Comparison of ENCODE assay signal across 15 cellular contexts in genomic region chr5:82272957-82273356, GRCh38. TPM values are rescaled to one million over a fixed set of nuclear protein-coding genes. Genes with fewer than 3 reads are reported as not detected.
DNase-seq lines count a peak whose midpoint lies in the region; ATAC-seq and TF ChIP-seq lines count a peak whose summit lies in the region.
"Had no signal": no experiment of that assay in that cellular context is flagged by ENCODE, and none has a peak within 500 bp of the region (broad histone marks: within the 10 kb centered on the region; RNA-seq: fewer than 3 reads in every experiment).

No MANE protein-coding gene starts in this region.

- POLR2A ChIA-PET in activated CD4-positive, alpha-beta memory T cell treated with anti-CD3 and anti-CD28 coated beads for 36 hours (lab: Charles Lee): interaction anchor here (1.8 kb wide), 1 partner anchor 522 kb away, joined by 4 read pairs; the partner anchor contains the start of gene SSBP2
- POLR2A ChIA-PET in activated CD4-positive, alpha-beta memory T cell treated with anti-CD3 and anti-CD28 coated beads, Interleukin-2, amount 10 ng/mL, durations not matched to agents 7 days and 5 days (lab: Charles Lee): no interaction called here
- POLR2A ChIA-PET in activated B cell treated with CpG ODN at 0.5 μM for 24 hours (lab: Charles Lee): interaction anchor here (1.1 kb wide), 1 partner anchor 15 kb away, joined by 3 read pairs; no protein-coding TSS in a partner anchor

- H3K4me3 Mint-ChIP-seq in activated CD4-positive, alpha-beta memory T cell treated with anti-CD3 and anti-CD28 coated beads for 36 hours: no peak overlapping the region
- no peak overlapping the region for H3K4me3 Mint-ChIP-seq in activated CD4-positive, alpha-beta memory T cell treated with anti-CD3 and anti-CD28 coated beads, Interleukin-2, amount 10 ng/mL, durations not matched to agents 7 days and 5 days
- H3K4me3 Mint-ChIP-seq in activated B cell treated with CpG ODN at 0.5 μM for 24 hours (no peak overlapping the region), osteocyte (ENCODE audit: unreplicated experiment) (no peak overlapping the region)

- peaks cover 72% of the 10 kb centered on the region for H3K36me3 Mint-ChIP-seq in activated CD4-positive, alpha-beta memory T cell treated with anti-CD3 and anti-CD28 coated beads for 36 hours
- H3K36me3 Mint-ChIP-seq in activated CD4-positive, alpha-beta memory T cell treated with anti-CD3 and anti-CD28 coated beads, Interleukin-2, amount 10 ng/mL, durations not matched to agents 7 days and 5 days (ENCODE audit: low read depth): peaks cover 61% of the 10 kb centered on the region
- H3K36me3 Mint-ChIP-seq in activated B cell treated with CpG ODN at 0.5 μM for 24 hours (ENCODE audit: low read depth) (peaks cover 78% of the 10 kb centered on the region), osteocyte (ENCODE audit: unreplicated experiment) (peaks cover 50% of the 10 kb centered on the region)

- H3K27ac Mint-ChIP-seq in activated CD4-positive, alpha-beta memory T cell treated with anti-CD3 and anti-CD28 coated beads for 36 hours: peak overlapping the region; percentile 38
- H3K27ac Mint-ChIP-seq in activated CD4-positive, alpha-beta memory T cell treated with anti-CD3 and anti-CD28 coated beads, Interleukin-2, amount 10 ng/mL, durations not matched to agents 7 days and 5 days: no peak overlapping the region
- H3K27ac Mint-ChIP-seq in activated B cell treated with CpG ODN at 0.5 μM for 24 hours (peak overlapping the region; percentile 77), osteocyte (ENCODE audit: unreplicated experiment) (peak overlapping the region; percentile 55)

- no peak overlapping the region for H3K9ac ChIP-seq in GM23248

- TF ChIP-seq POLR2A in GM18951 (IDR thresholded peaks at IDR 0.05; ENCODE audit: extremely low read depth, insufficient read depth, insufficient read length): peak; percentile 11

- peaks cover 41% of the 10 kb centered on the region for H3K79me2 ChIP-seq in GM23248 (ENCODE audit: insufficient read depth)

- no peaks in the 10 kb centered on the region for H3K27me3 ChIP-seq in GM23248 (replicated peaks; ENCODE audit: insufficient read depth)
- H3K27me3 ChIP-seq: heart right ventricle, left lung had no signal

- peaks cover 25% of the 10 kb centered on the region for H3K36me3 ChIP-seq in GM23248 (ENCODE audit: low read depth)

- H4K20me1 ChIP-seq in GM23248 (ENCODE audit: insufficient read depth): no peaks in the 10 kb centered on the region

- WGBS in GM23248 (ENCODE audit: low coverage in 1 of 2, low lambda C conversion rate in 2 of 2, missing lambda C conversion rate in 2 of 2), 2 experiments: 90 to 92% methylated on average over 15 to 17 of the region's 17 CpGs

- H3K4me1 ChIP-seq in GM23248 (ENCODE audit: insufficient read depth): peaks cover 14% of the 10 kb centered on the region

- H3K27ac ChIP-seq in GM23248: no peak overlapping the region
- H3K27ac ChIP-seq: heart right ventricle, left lung, skin epidermis had no signal

- intact Hi-C loops in activated CD4-positive, alpha-beta memory T cell treated with anti-CD3 and anti-CD28 coated beads for 36 hours (cut with micrococcal nuclease): loop anchor here (5.0 kb wide), 1 partner anchor 1516 kb away; no protein-coding TSS in a partner anchor
- intact Hi-C loops in activated B cell treated with CpG ODN at 0.5 μM for 24 hours (cut with micrococcal nuclease): no loop called here

- ATAC-seq in activated B cell treated with CpG ODN at 0.5 μM for 24 hours (ENCODE audit: low read depth) (no peak), HG03139 (IDR thresholded peaks at IDR 0.05; ENCODE audit: unreplicated experiment) (no peak)
- ATAC-seq: heart right ventricle, left lung had no signal

- H2AFZ ChIP-seq in GM23248: no peak overlapping the region

- no peak overlapping the region for H3K4me3 ChIP-seq in GM23248
- H3K4me3 ChIP-seq: heart right ventricle, left lung, skin epidermis had no signal

- no peaks in the 10 kb centered on the region for H3K9me3 ChIP-seq in GM23248 (ENCODE audit: low read depth)

- in situ Hi-C loops in GM18951 (cut with MboI; ENCODE audit: low sequenced_read_pairs, unreplicated experiment) (no loop called here), GM23248 (cut with MboI) (no loop called here)

- no peak for TF ChIP-seq CTCF in activated B cell treated with CpG ODN at 0.5 μM for 24 hours (IDR thresholded peaks at IDR 0.05)
- no peak for TF ChIP-seq CTCF in osteocyte (IDR thresholded peaks at IDR 0.05)

- peaks cover 37% of the 10 kb centered on the region for H3F3A ChIP-seq in GM23248 (ENCODE audit: insufficient read depth)

- peaks cover 40% of the 10 kb centered on the region for H3K4me1 Mint-ChIP-seq in activated CD4-positive, alpha-beta memory T cell treated with anti-CD3 and anti-CD28 coated beads for 36 hours (ENCODE audit: low read depth)
- H3K4me1 Mint-ChIP-seq in activated CD4-positive, alpha-beta memory T cell treated with anti-CD3 and anti-CD28 coated beads, Interleukin-2, amount 10 ng/mL, durations not matched to agents 7 days and 5 days: peaks cover 42% of the 10 kb centered on the region
- peaks cover 46% of the 10 kb centered on the region for H3K4me1 Mint-ChIP-seq in activated B cell treated with CpG ODN at 0.5 μM for 24 hours
- peaks cover 24% of the 10 kb centered on the region for H3K4me1 Mint-ChIP-seq in osteocyte (ENCODE audit: unreplicated experiment)

- no peak overlapping the region for H3K4me2 ChIP-seq in GM23248 (ENCODE audit: unreplicated experiment)

- peaks cover 16% of the 10 kb centered on the region for H3K9me3 Mint-ChIP-seq in activated CD4-positive, alpha-beta memory T cell treated with anti-CD3 and anti-CD28 coated beads for 36 hours
- no peaks in the 10 kb centered on the region for H3K9me3 Mint-ChIP-seq in activated CD4-positive, alpha-beta memory T cell treated with anti-CD3 and anti-CD28 coated beads, Interleukin-2, amount 10 ng/mL, durations not matched to agents 7 days and 5 days
- H3K9me3 Mint-ChIP-seq in activated B cell treated with CpG ODN at 0.5 μM for 24 hours (peaks cover under 1% of the 10 kb centered on the region), osteocyte (ENCODE audit: unreplicated experiment) (no peaks in the 10 kb centered on the region)

- CTCF ChIA-PET in activated CD4-positive, alpha-beta memory T cell treated with anti-CD3 and anti-CD28 coated beads for 36 hours (lab: Charles Lee): no interaction called here
- CTCF ChIA-PET in activated CD4-positive, alpha-beta memory T cell treated with anti-CD3 and anti-CD28 coated beads, Interleukin-2, amount 10 ng/mL, durations not matched to agents 7 days and 5 days (lab: Charles Lee): no interaction called here
- CTCF ChIA-PET in activated B cell treated with CpG ODN at 0.5 μM for 24 hours (lab: Charles Lee): no interaction called here

- H3K27me3 Mint-ChIP-seq in activated CD4-positive, alpha-beta memory T cell treated with anti-CD3 and anti-CD28 coated beads for 36 hours: no peaks in the 10 kb centered on the region
- no peaks in the 10 kb centered on the region for H3K27me3 Mint-ChIP-seq in activated CD4-positive, alpha-beta memory T cell treated with anti-CD3 and anti-CD28 coated beads, Interleukin-2, amount 10 ng/mL, durations not matched to agents 7 days and 5 days
- H3K27me3 Mint-ChIP-seq in activated B cell treated with CpG ODN at 0.5 μM for 24 hours (no peaks in the 10 kb centered on the region), osteocyte (ENCODE audit: unreplicated experiment) (no peaks in the 10 kb centered on the region)

- H3K9me2 ChIP-seq in GM23248 (ENCODE audit: insufficient read depth): no peaks in the 10 kb centered on the region

- DNase-seq in activated CD4-positive, alpha-beta memory T cell treated with anti-CD3 and anti-CD28 coated beads for 36 hours: no peak
- no peak for DNase-seq in activated CD4-positive, alpha-beta memory T cell treated with anti-CD3 and anti-CD28 coated beads, Interleukin-2, amount 10 ng/mL, durations not matched to agents 7 days and 5 days
- DNase-seq in activated B cell treated with CpG ODN at 0.5 μM for 24 hours: no peak
- no peak for DNase-seq in osteocyte (ENCODE audit: extremely low spot score, unreplicated experiment)
- no peak for DNase-seq in GM23248
- no peak for DNase-seq in central memory CD4-positive, alpha-beta T cell
- DNase-seq: caudate nucleus, DMS79 treated with DMSO at 0.1 percent for 48 hours, heart right ventricle, left lung, NCI-H1417 treated with DMSO at 0.1 percent for 48 hours, NCI-H524 had no signal

RNA-seq across cellular contexts. Expression of gene RPS23, which starts 5.2 kb away (rescaled TPM):
- 1,000 to 10,000 TPM; 2,621 to 2,722 TPM for total RNA-seq in activated CD4-positive, alpha-beta memory T cell treated with anti-CD3 and anti-CD28 coated beads for 36 hours
- 1,000 to 10,000 TPM; 1,639 to 1,645 TPM for total RNA-seq in activated CD4-positive, alpha-beta memory T cell treated with anti-CD3 and anti-CD28 coated beads, Interleukin-2, amount 10 ng/mL, durations not matched to agents 7 days and 5 days
- 4,125 and 4,753 TPM in 2 replicates for total RNA-seq in activated B cell treated with CpG ODN at 0.5 μM for 24 hours
- 1,698 and 1,751 TPM in 2 replicates for total RNA-seq in osteocyte
- 1,434 and 1,581 TPM in 2 replicates for total RNA-seq in GM23248 (2014; rRNA removed; shearing (Covaris generic))
- 921 and 936 TPM in 2 replicates for polyA plus RNA-seq in GM23248 (2016; fragmentation: Nextera tagmentation; extraction: Ambion mirVana)
